In the genomic region with DNA sequence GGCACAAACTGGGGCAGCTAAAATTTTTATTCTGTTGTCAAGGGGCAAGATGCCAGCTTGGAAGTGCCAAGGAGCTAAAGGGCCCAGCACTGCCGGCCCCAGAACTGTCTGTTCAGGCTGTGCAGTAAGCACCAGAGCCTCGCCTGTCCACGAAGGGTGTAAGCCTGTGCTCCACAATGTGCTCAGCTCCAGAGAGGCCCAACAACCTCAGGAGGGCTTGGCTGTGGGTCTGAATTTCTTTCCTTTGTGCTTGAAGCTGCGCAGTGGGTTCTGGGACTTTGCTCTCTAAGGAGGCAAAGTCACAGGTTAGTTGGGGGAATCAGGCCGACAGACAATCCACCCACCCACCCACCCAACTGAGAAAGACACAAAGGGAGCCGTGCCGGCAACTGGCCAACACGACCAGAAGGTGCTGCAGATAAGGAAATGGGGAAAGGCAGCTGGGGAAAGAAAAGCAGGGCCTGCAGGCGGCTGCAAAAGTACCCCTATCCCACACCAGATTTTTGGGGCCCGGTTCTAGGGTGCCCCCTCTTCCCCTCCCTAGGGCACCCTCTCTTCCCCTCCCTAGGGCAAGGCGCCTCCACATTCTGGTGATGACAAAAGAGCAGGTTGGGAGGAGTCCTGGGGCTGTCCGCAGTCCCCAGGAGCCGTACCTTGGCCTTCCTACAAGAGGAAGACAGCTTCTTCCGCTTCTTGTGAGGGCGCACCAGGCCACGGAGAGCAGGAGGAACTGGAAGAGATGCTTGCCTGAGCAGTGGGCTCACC, we compare ENCODE assay signal across 7 cellular contexts. TPM values are rescaled to one million over a fixed set of nuclear protein-coding genes. Genes with fewer than 3 reads are reported as not detected.
A peak's percentile ranks its signal among the peaks of the same experiment; 100 is the strongest.
DNase-seq lines count a peak whose midpoint lies in the region; ATAC-seq and TF ChIP-seq lines count a peak whose summit lies in the region.

No MANE protein-coding gene starts in this region.

- no peaks in the 10 kb centered on the region for H3K36me3 Mint-ChIP-seq in activated naive CD8-positive, alpha-beta T cell
- peaks cover 9% of the 10 kb centered on the region for H3K36me3 Mint-ChIP-seq in neural crest cell (ENCODE audit: low read depth)

- ATAC-seq in GM19023 (IDR thresholded peaks at IDR 0.05; ENCODE audit: unreplicated experiment) (peak; percentile 24), HG02763 (IDR thresholded peaks at IDR 0.05; ENCODE audit: unreplicated experiment) (peak; percentile 24), HG02623 (IDR thresholded peaks at IDR 0.05; ENCODE audit: unreplicated experiment) (no peak), GM18520 (IDR thresholded peaks at IDR 0.05; ENCODE audit: unreplicated experiment) (no peak)

- H3K4me3 Mint-ChIP-seq in activated naive CD8-positive, alpha-beta T cell = no peak overlapping the region
- H3K4me3 Mint-ChIP-seq in neural crest cell = peak overlapping the region; percentile 47

- TF ChIP-seq CTCF in neural crest cell (conservative IDR thresholded peaks at IDR 0.05) = peak; percentile 19

- DNase-seq in neural crest cell (ENCODE audit: low read depth, low spot score) (no peak), glomerular visceral epithelial cell (ENCODE audit: extremely low spot score) (no peak)

- H3K9me3 Mint-ChIP-seq in activated naive CD8-positive, alpha-beta T cell (ENCODE audit: low read depth) = no peaks in the 10 kb centered on the region
- no peaks in the 10 kb centered on the region for H3K9me3 Mint-ChIP-seq in neural crest cell

- H3K27ac Mint-ChIP-seq in activated naive CD8-positive, alpha-beta T cell = peak overlapping the region; percentile 28
- H3K27ac Mint-ChIP-seq in neural crest cell (ENCODE audit: unreplicated experiment) = peak overlapping the region; percentile 30

- peaks cover 12% of the 10 kb centered on the region for H3K4me1 Mint-ChIP-seq in activated naive CD8-positive, alpha-beta T cell (ENCODE audit: low read depth)
- H3K4me1 Mint-ChIP-seq in neural crest cell = peaks cover 5% of the 10 kb centered on the region

- H3K27me3 Mint-ChIP-seq in activated naive CD8-positive, alpha-beta T cell = no peaks in the 10 kb centered on the region
- no peaks in the 10 kb centered on the region for H3K27me3 Mint-ChIP-seq in neural crest cell (ENCODE audit: low read depth)

RNA-seq across cellular contexts. Expression of a gene that starts 7.7 kb away (rescaled TPM):
- total RNA-seq in neural crest cell = 104 and 111 TPM in 2 replicates

RNA-seq across cellular contexts. Expression of a gene that starts 16.1 kb away (rescaled TPM):
- 87.2 and 88.9 TPM in 2 replicates for total RNA-seq in neural crest cell

RNA-seq across cellular contexts. Expression of a gene that starts 24.8 kb away (rescaled TPM):
- total RNA-seq in neural crest cell = 0.12 and 0.18 TPM in 2 replicates

RNA-seq across cellular contexts. Expression of a gene that starts 40.5 kb away (rescaled TPM):
- 102 and 116 TPM in 2 replicates for total RNA-seq in neural crest cell

Comparison
In these comparisons a context has a peak if more than half of its experiments do, and no peak if none do; other contexts are left out.
1. ATAC-seq: peak in GM19023 (single experiment) and HG02763 (single experiment); none in HG02623 (single experiment) and GM18520 (single experiment).